In genomic region chr2:12004713-12005112, GRCh38 we compare ENCODE assay signal across 2 cellular contexts.
TF ChIP-seq lines count a peak whose summit lies in the region.

No MANE protein-coding gene starts in this region.

TF ChIP-seq in GM23338, 12 proteins besides CTCF, POLR2A, EP300 and RAD21:
- TF ChIP-seq, protein P1, sequence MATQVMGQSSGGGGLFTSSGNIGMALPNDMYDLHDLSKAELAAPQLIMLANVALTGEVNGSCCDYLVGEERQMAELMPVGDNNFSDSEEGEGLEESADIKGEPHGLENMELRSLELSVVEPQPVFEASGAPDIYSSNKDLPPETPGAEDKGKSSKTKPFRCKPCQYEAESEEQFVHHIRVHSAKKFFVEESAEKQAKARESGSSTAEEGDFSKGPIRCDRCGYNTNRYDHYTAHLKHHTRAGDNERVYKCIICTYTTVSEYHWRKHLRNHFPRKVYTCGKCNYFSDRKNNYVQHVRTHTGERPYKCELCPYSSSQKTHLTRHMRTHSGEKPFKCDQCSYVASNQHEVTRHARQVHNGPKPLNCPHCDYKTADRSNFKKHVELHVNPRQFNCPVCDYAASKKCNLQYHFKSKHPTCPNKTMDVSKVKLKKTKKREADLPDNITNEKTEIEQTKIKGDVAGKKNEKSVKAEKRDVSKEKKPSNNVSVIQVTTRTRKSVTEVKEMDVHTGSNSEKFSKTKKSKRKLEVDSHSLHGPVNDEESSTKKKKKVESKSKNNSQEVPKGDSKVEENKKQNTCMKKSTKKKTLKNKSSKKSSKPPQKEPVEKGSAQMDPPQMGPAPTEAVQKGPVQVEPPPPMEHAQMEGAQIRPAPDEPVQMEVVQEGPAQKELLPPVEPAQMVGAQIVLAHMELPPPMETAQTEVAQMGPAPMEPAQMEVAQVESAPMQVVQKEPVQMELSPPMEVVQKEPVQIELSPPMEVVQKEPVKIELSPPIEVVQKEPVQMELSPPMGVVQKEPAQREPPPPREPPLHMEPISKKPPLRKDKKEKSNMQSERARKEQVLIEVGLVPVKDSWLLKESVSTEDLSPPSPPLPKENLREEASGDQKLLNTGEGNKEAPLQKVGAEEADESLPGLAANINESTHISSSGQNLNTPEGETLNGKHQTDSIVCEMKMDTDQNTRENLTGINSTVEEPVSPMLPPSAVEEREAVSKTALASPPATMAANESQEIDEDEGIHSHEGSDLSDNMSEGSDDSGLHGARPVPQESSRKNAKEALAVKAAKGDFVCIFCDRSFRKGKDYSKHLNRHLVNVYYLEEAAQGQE (IDR thresholded peaks at IDR 0.05; ENCODE audit: unreplicated experiment) = no peak
- TF ChIP-seq ZNF462 (CRISPR knock-in tag; IDR thresholded peaks at IDR 0.05) (no peak), POLR2AphosphoS5 (IDR thresholded peaks at IDR 0.05; ENCODE audit: low read depth) (no peak), STAT1 (IDR thresholded peaks at IDR 0.05; ENCODE audit: unreplicated experiment) (no peak), JUNB (IDR thresholded peaks at IDR 0.05; ENCODE audit: unreplicated experiment) (no peak), ZNF331 (CRISPR knock-in tag; IDR thresholded peaks at IDR 0.05; ENCODE audit: low read depth) (no peak), EZH2phosphoT487 (IDR thresholded peaks at IDR 0.05; ENCODE audit: unreplicated experiment) (no peak), ZNF114 (CRISPR knock-in tag; IDR thresholded peaks at IDR 0.05) (no peak), EZH2 (IDR thresholded peaks at IDR 0.05; ENCODE audit: low read depth, unreplicated experiment) (no peak), CREB1 (CRISPR knock-in tag; IDR thresholded peaks at IDR 0.05; ENCODE audit: low read depth) (no peak)

TF ChIP-seq in H1, 55 proteins besides CTCF, POLR2A, EP300 and RAD21 (continued from another document):
- TF ChIP-seq MAX (IDR thresholded peaks at IDR 0.05) = no peak
- TF ChIP-seq BRCA1 (IDR thresholded peaks at IDR 0.05; ENCODE audit: low read depth, low read length) = no peak
- no peak for TF ChIP-seq TAF1 (IDR thresholded peaks at IDR 0.05; ENCODE audit: low read depth, low read length)
- no peak for TF ChIP-seq ATF3 (IDR thresholded peaks at IDR 0.05; ENCODE audit: insufficient read depth, low read depth, low read length)
- no peak for TF ChIP-seq PHF8 (conservative IDR thresholded peaks at IDR 0.05; ENCODE audit: low read depth, low read length)
